ENCODE assay signal across 1 cellular context in genomic region chr18:33022370-33022769, GRCh38.
TF ChIP-seq lines count a peak whose summit lies in the region.

No MANE protein-coding gene starts in this region.

TF ChIP-seq in HepG2, 621 proteins besides CTCF, POLR2A, EP300 and RAD21 (continued from another document):
- TF ChIP-seq KLF15 (CRISPR knock-in tag; IDR thresholded peaks at IDR 0.05; ENCODE audit: borderline replicate concordance) (no peak), PCBP2 (optimal IDR thresholded peaks at IDR 0.05; ENCODE audit: low read depth, low read length, poor library complexity, severe bottlenecking) (no peak), ZNF564 (CRISPR knock-in tag; IDR thresholded peaks at IDR 0.05) (no peak), REPIN1 (CRISPR knock-in tag; IDR thresholded peaks at IDR 0.05; ENCODE audit: borderline replicate concordance, low read depth) (no peak), SP1 (IDR thresholded peaks at IDR 0.05) (no peak), SP1 (CRISPR knock-in tag; IDR thresholded peaks at IDR 0.05) (no peak), POLR2AphosphoS2 (IDR thresholded peaks at IDR 0.05; ENCODE audit: low read depth, low read length) (no peak), ZNF430 (CRISPR knock-in tag; IDR thresholded peaks at IDR 0.05) (no peak), TCF7L2 (IDR thresholded peaks at IDR 0.05; ENCODE audit: low read depth, low read length) (no peak), HCFC1 (IDR thresholded peaks at IDR 0.05; ENCODE audit: low read depth, low read length) (no peak)
